ENCODE assay signal across 8 cellular contexts in genomic region chr1:224182057-224182865, GRCh38. TPM values are rescaled to one million over a fixed set of nuclear protein-coding genes. Genes with fewer than 3 reads are reported as not detected.
DNase-seq lines count a peak whose midpoint lies in the region; ATAC-seq, FAIRE-seq and TF ChIP-seq lines count a peak whose summit lies in the region.

No MANE protein-coding gene starts in this region.

- H3K9me3 Mint-ChIP-seq in CD8-positive, alpha-beta memory T cell = no peaks in the 10 kb centered on the region

- peaks cover 2% of the 10 kb centered on the region for H3K79me1 ChIP-seq in mesendoderm (ENCODE audit: low read length)

- no peak for FAIRE-seq in bronchial epithelial cell (lab: Jason Lieb, UNC)

- H3K23ac ChIP-seq in mesendoderm (ENCODE audit: low read length) = no peak overlapping the region

- peak overlapping the region; percentile 17 for H3K4me2 ChIP-seq in mesendoderm (ENCODE audit: low read length)

- H3K4me1 ChIP-seq in CD8-positive, alpha-beta memory T cell (ENCODE audit: insufficient read depth, low read length) = peaks cover 36% of the 10 kb centered on the region
- H3K4me1 ChIP-seq in mesendoderm (ENCODE audit: control insufficient read depth, low read depth, low read length) (no peaks in the 10 kb centered on the region), subcutaneous abdominal adipose tissue (ENCODE audit: control insufficient read depth in 5 of 5, insufficient read depth in 5 of 5, low read length in 5 of 5) (peaks cover 3 to 28% (median 23%) of the 10 kb centered on the region in 5 donors)

- CTCF ChIA-PET in CD8-positive, alpha-beta memory T cell (lab: Charles Lee) = interaction anchor here (0.6 to 2.6 kb wide), 6 partner anchors 9 to 484 kb away, joined by 3 to 8 read pairs (median 4); no protein-coding TSS in a partner anchor

- peaks cover 28% of the 10 kb centered on the region for H3K79me2 ChIP-seq in mesendoderm (ENCODE audit: control insufficient read depth, insufficient read depth, low read length)

- POLR2A ChIA-PET in CD8-positive, alpha-beta memory T cell (lab: Charles Lee) = interaction anchor here (0.6 to 1.5 kb wide), 10 partner anchors 13 to 469 kb away, joined by 3 to 5 read pairs (median 4); partner anchors contain the start of genes CAPN2, FBXO28, NVL and TP53BP2

- peak overlapping the region; percentile 66 for H3K56ac ChIP-seq in mesendoderm (ENCODE audit: low read length)

- H2BK120ac ChIP-seq in mesendoderm (ENCODE audit: low read depth, low read length) = no peak overlapping the region

- no peaks in the 10 kb centered on the region for H3K9me3 ChIP-seq in CD8-positive, alpha-beta memory T cell (ENCODE audit: low read length)
- no peaks in the 10 kb centered on the region for H3K9me3 ChIP-seq in T-helper 17 cell (ENCODE audit: control insufficient read depth, low read length, poor library complexity, severe bottlenecking)
- no peaks in the 10 kb centered on the region for H3K9me3 ChIP-seq in subcutaneous abdominal adipose tissue (ENCODE audit: control insufficient read depth in 5 of 5, low read length in 5 of 5)

- H3K27ac ChIP-seq in CD8-positive, alpha-beta memory T cell (ENCODE audit: low read depth, low read length) = peak overlapping the region; percentile 81
- H3K27ac ChIP-seq in mesendoderm (ENCODE audit: low read depth, low read length) (peak overlapping the region; percentile 34), subcutaneous abdominal adipose tissue (ENCODE audit: low read depth, low read length) (peak overlapping the region; percentile 98)

- peaks cover 0 to 24% (median 2%) of the 10 kb centered on the region in 3 donors for H3K36me3 Mint-ChIP-seq in CD8-positive, alpha-beta memory T cell
- peaks cover 3% of the 10 kb centered on the region for H3K36me3 Mint-ChIP-seq in T-helper 17 cell (ENCODE audit: low read depth)

- no peaks in the 10 kb centered on the region for H3K27me3 ChIP-seq in CD8-positive, alpha-beta memory T cell (ENCODE audit: insufficient read depth, low read length, poor library complexity, severe bottlenecking)
- H3K27me3 ChIP-seq in bronchial epithelial cell (ENCODE audit: control insufficient read depth, insufficient read depth, low read length) = no peaks in the 10 kb centered on the region
- no peaks in the 10 kb centered on the region for H3K27me3 ChIP-seq in mesendoderm (ENCODE audit: insufficient read depth, low read length, poor library complexity)
- H3K27me3 ChIP-seq in subcutaneous abdominal adipose tissue (ENCODE audit: control insufficient read depth in 5 of 5, insufficient read depth in 4 of 5, low read length in 5 of 5) = no peaks in the 10 kb centered on the region

- H3K36me3 ChIP-seq in CD8-positive, alpha-beta memory T cell (ENCODE audit: insufficient read depth, low read length) = no peaks in the 10 kb centered on the region
- H3K36me3 ChIP-seq in bronchial epithelial cell (ENCODE audit: control insufficient read depth, insufficient read depth, low read length) (no peaks in the 10 kb centered on the region), mesendoderm (ENCODE audit: control insufficient read depth, insufficient read depth, low read length) (no peaks in the 10 kb centered on the region), subcutaneous abdominal adipose tissue (ENCODE audit: control insufficient read depth in 5 of 5, insufficient read depth in 5 of 5, low read length in 5 of 5) (peaks cover 0 to 2% (median 0%) of the 10 kb centered on the region in 5 donors)

- no peak overlapping the region for H4K8ac ChIP-seq in mesendoderm (ENCODE audit: low read depth, low read length)

- no peak overlapping the region for H4K5ac ChIP-seq in mesendoderm (ENCODE audit: low read length)

- no peaks in the 10 kb centered on the region for H3K27me3 Mint-ChIP-seq in CD8-positive, alpha-beta memory T cell
- no peaks in the 10 kb centered on the region for H3K27me3 Mint-ChIP-seq in T-helper 17 cell

- peak overlapping the region; percentile 8 for H3K18ac ChIP-seq in mesendoderm (ENCODE audit: low read length)

- no peak overlapping the region for H3K4ac ChIP-seq in mesendoderm (ENCODE audit: low read depth, low read length)

- H3K9ac ChIP-seq in mesendoderm (ENCODE audit: low read length) (peak overlapping the region; percentile 68), subcutaneous abdominal adipose tissue (ENCODE audit: low read length in 5 of 5) (peak overlapping the region in 4 of 5 donors; percentile 73 to 82 (median 76))

- H3K4me1 Mint-ChIP-seq in CD8-positive, alpha-beta memory T cell = peaks cover 32 to 51% (median 47%) of the 10 kb centered on the region in 3 donors
- H3K4me1 Mint-ChIP-seq in T-helper 17 cell = peaks cover 34% of the 10 kb centered on the region

- H2BK15ac ChIP-seq in mesendoderm (replicated peaks; ENCODE audit: low read depth) = no peak overlapping the region

- H3K27ac Mint-ChIP-seq in CD8-positive, alpha-beta memory T cell = peak overlapping the region; percentile 86 to 98 (median 94)
- H3K27ac Mint-ChIP-seq in T-helper 17 cell = peak overlapping the region; percentile 100

- peak overlapping the region; percentile 83 to 95 (median 91) for H3K4me3 Mint-ChIP-seq in CD8-positive, alpha-beta memory T cell
- H3K4me3 Mint-ChIP-seq in T-helper 17 cell = peak overlapping the region; percentile 90

- ATAC-seq in GM19467 (IDR thresholded peaks at IDR 0.05; ENCODE audit: unreplicated experiment) = peak; percentile 38
- peak; percentile 31 for ATAC-seq in HG03558 (IDR thresholded peaks at IDR 0.05; ENCODE audit: extremely low read depth, unreplicated experiment)
- peak; percentile 70 for ATAC-seq in T-helper 17 cell

- DNase-seq in CD8-positive, alpha-beta memory T cell = peak; percentile 24 to 81 (median 68)
- DNase-seq in T-helper 17 cell (peak; percentile 23 to 45 (median 28)), bronchial epithelial cell (ENCODE audit: low read depth) (peak; percentile 51), mesendoderm (no peak), COLO668 (lab: John Stamatoyannopoulos, UW; ENCODE audit: unreplicated experiment) (no peak)

- TF ChIP-seq CTCF in bronchial epithelial cell (IDR thresholded peaks at IDR 0.05; ENCODE audit: insufficient read depth, low read length, severe bottlenecking) = no peak

- no peak overlapping the region for H2AK5ac ChIP-seq in mesendoderm (ENCODE audit: low read length)

- WGBS in mesendoderm (ENCODE audit: extremely low coverage, insufficient coverage, low lambda C conversion rate) = no CpG with 5 or more reads among the region's 22 CpGs

- no peak overlapping the region for H2BK5ac ChIP-seq in mesendoderm (ENCODE audit: low read length)

- peak overlapping the region; percentile 87 for H3K4me3 ChIP-seq in CD8-positive, alpha-beta memory T cell (ENCODE audit: low read length)
- H3K4me3 ChIP-seq in bronchial epithelial cell (ENCODE audit: low read depth, low read length) (peak overlapping the region; percentile 87), mesendoderm (ENCODE audit: low read length) (peak overlapping the region; percentile 15), subcutaneous abdominal adipose tissue (ENCODE audit: low read depth in 1 of 5, low read length in 5 of 5) (peak overlapping the region; percentile 55 to 89 (median 88))

RNA-seq across cellular contexts. Expression of gene DEGS1, which starts 0.8 kb away (rescaled TPM):
- 10 to 100 TPM; 46.4 to 46.9 TPM for total RNA-seq in CD8-positive, alpha-beta memory T cell
- 111 TPM for polyA plus RNA-seq in CD8-positive, alpha-beta memory T cell
- total RNA-seq in T-helper 17 cell = 10 to 100 TPM; 50.7 to 53.8 TPM
- total RNA-seq in bronchial epithelial cell = 22.5 and 30.0 TPM in 2 replicates
- polyA plus RNA-seq in mesendoderm (2013, experiment 1 of 2) = 31.0 TPM
- polyA plus RNA-seq in mesendoderm (2013, experiment 2 of 2) = 31.1 TPM

Comparison
In these comparisons a context has a peak if more than half of its experiments do, and no peak if none do; other contexts are left out.
1. DNase-seq: peak in CD8-positive, alpha-beta memory T cell (5 of 5), T-helper 17 cell (3 of 3) and bronchial epithelial cell (single experiment); none in mesendoderm (single experiment) and COLO668 (single experiment).
2. H3K27ac ChIP-seq: peak in every context shown above with its lines; median percentile 98 in subcutaneous abdominal adipose tissue; 81 in CD8-positive, alpha-beta memory T cell; 34 in mesendoderm.
3. H3K4me3 ChIP-seq: peak in every context shown above with its lines; median percentile 88 in subcutaneous abdominal adipose tissue; 87 in CD8-positive, alpha-beta memory T cell; 87 in bronchial epithelial cell; 15 in mesendoderm.
4. Peak in every context shown above with its lines, with median percentiles within 50 percentile points of each other: ATAC-seq.